In genomic region chr12:107844312-107844921, GRCh38 we compare ENCODE assay signal across 10 cellular contexts.
DNase-seq lines count a peak whose midpoint lies in the region; ATAC-seq and TF ChIP-seq lines count a peak whose summit lies in the region.
"Had no signal": no experiment of that assay in that cellular context is flagged by ENCODE, and none has a peak within 500 bp of the region (broad histone marks: within the 10 kb centered on the region; RNA-seq: fewer than 3 reads in every experiment).

No MANE protein-coding gene starts in this region.

- H3K4me1 ChIP-seq in adipocyte (ENCODE audit: control insufficient read depth, insufficient read depth, low read length) (peaks cover 16% of the 10 kb centered on the region), hepatocyte (ENCODE audit: insufficient read depth) (peaks cover 15% of the 10 kb centered on the region), prostate gland (replicated peaks) (no peaks in the 10 kb centered on the region), gastroesophageal sphincter (peaks cover 0 to 21% (median 14%) of the 10 kb centered on the region in 3 donors)

- H3K9me3 ChIP-seq in adipocyte (ENCODE audit: control insufficient read depth, low read length) (no peaks in the 10 kb centered on the region), hepatocyte (ENCODE audit: low read depth) (no peaks in the 10 kb centered on the region), prostate gland (no peaks in the 10 kb centered on the region), gastroesophageal sphincter (no peaks in the 10 kb centered on the region)

- H3K79me2 ChIP-seq in hepatocyte, result no peaks in the 10 kb centered on the region

- no peaks in the 10 kb centered on the region for H4K20me1 ChIP-seq in hepatocyte (ENCODE audit: insufficient read depth, poor library complexity, severe bottlenecking)

- no peak for TF ChIP-seq EP300 in gastroesophageal sphincter (IDR thresholded peaks at IDR 0.05)

- H3K4me3 ChIP-seq in adipocyte (ENCODE audit: low read length) (peak overlapping the region; percentile 63), hepatocyte (peak overlapping the region; percentile 33), prostate gland (peak overlapping the region; percentile 28 to 32), gastroesophageal sphincter (peak overlapping the region in 1 of 2 donors; percentile 37)

- 2% methylated on average over 51 of the region's 54 CpGs for WGBS in hepatocyte (ENCODE audit: low lambda C conversion rate, missing lambda C conversion rate)
- WGBS in prostate gland, result under 1% methylated on average over 51 of the region's 54 CpGs
- WGBS in gastroesophageal sphincter (ENCODE audit: low coverage in 1 of 2), 2 donors, result 0 to 3% methylated on average over 6 to 8 of the region's 54 CpGs

- no peak overlapping the region for H3K9ac ChIP-seq in adipocyte (ENCODE audit: low read length)

- DNase-seq in Daoy (ENCODE audit: low read depth) (peak; percentile 31), adipocyte (ENCODE audit: low read depth) (no peak), hepatocyte (ENCODE audit: low spot score) (peak; percentile 29), prostate gland (ENCODE audit: low spot score) (no peak), midbrain (lab: John Stamatoyannopoulos, UW) (no peak), HCEC 1CT (no peak)
- DNase-seq: erythroblast, NCI-H1436 treated with DMSO at 0.1 percent for 48 hours had no signal

- H3K27ac ChIP-seq in hepatocyte, result no peak overlapping the region
- H3K27ac ChIP-seq in prostate gland, result peak overlapping the region; percentile 45 to 67
- no peak overlapping the region for H3K27ac ChIP-seq in gastroesophageal sphincter

- TF ChIP-seq POLR2A in prostate gland (IDR thresholded peaks at IDR 0.05) (no peak), gastroesophageal sphincter (IDR thresholded peaks at IDR 0.05) (no peak)

- H3K4me2 ChIP-seq in hepatocyte, result peak overlapping the region; percentile 96

- H3K36me3 ChIP-seq in adipocyte (ENCODE audit: control insufficient read depth, insufficient read depth, low read length, severe bottlenecking) (no peaks in the 10 kb centered on the region), hepatocyte (replicated peaks; ENCODE audit: insufficient read depth, low read depth) (no peaks in the 10 kb centered on the region), prostate gland (no peaks in the 10 kb centered on the region), gastroesophageal sphincter (no peaks in the 10 kb centered on the region)

- TF ChIP-seq CTCF in hepatocyte (IDR thresholded peaks at IDR 0.05; ENCODE audit: poor library complexity) (no peak), prostate gland (IDR thresholded peaks at IDR 0.05) (no peak), gastroesophageal sphincter (IDR thresholded peaks at IDR 0.05) (no peak)

- intact Hi-C loops in prostate gland (cut with DNase I), result no loop called here

- ATAC-seq in HG02852 (IDR thresholded peaks at IDR 0.05; ENCODE audit: unreplicated experiment), result no peak
- no peak for ATAC-seq in gastroesophageal sphincter

- H2AFZ ChIP-seq in hepatocyte, result peak overlapping the region; percentile 83

- H3K27me3 ChIP-seq in adipocyte (replicated peaks; ENCODE audit: control insufficient read depth, insufficient read depth, low read length) (peaks cover 9% of the 10 kb centered on the region), hepatocyte (peaks cover 78% of the 10 kb centered on the region), prostate gland (replicated peaks; ENCODE audit: insufficient read depth) (no peaks in the 10 kb centered on the region), gastroesophageal sphincter (peaks cover 90% of the 10 kb centered on the region)

- H3K9me2 ChIP-seq in hepatocyte (replicated peaks; ENCODE audit: insufficient read depth), result no peaks in the 10 kb centered on the region

Comparison
In these comparisons a context has a peak if more than half of its experiments do, and no peak if none do; other contexts are left out.
1. DNase-seq: peak in Daoy (single experiment) and hepatocyte (single experiment); none in adipocyte (single experiment), prostate gland (single experiment), midbrain (single experiment) and HCEC 1CT (single experiment).
2. H3K27ac ChIP-seq: peak in prostate gland (2 of 2); none in hepatocyte (single experiment) and gastroesophageal sphincter (0 of 4).